Comparison of ENCODE assay signal across 16 cellular contexts in genomic region chr2:192414794-192415193, GRCh38.
"Had no signal": no experiment of that assay in that cellular context is flagged by ENCODE, and none has a peak within 500 bp of the region (broad histone marks: within the 10 kb centered on the region; RNA-seq: fewer than 3 reads in every experiment).

No MANE protein-coding gene starts in this region.

- H3K27me3 ChIP-seq: cardiac muscle cell, ovary, tibial nerve had no signal

- H3K4me3 ChIP-seq: cardiac muscle cell, ovary, tibial nerve had no signal

- H3K36me3 ChIP-seq: cardiac muscle cell, ovary, tibial nerve had no signal

- H3K4me1 ChIP-seq: tibial nerve had no signal

- FAIRE-seq: keratinocyte had no signal

- H3K27ac ChIP-seq: cardiac muscle cell, ovary, tibial nerve had no signal

- H3K9me3 ChIP-seq: tibial nerve had no signal

- DNase-seq: activated CD4-positive, alpha-beta T cell treated with anti-CD3 and anti-CD28 coated beads, Interleukin-2, amount 50 U/mL, for 48 hours; activated gamma-delta T cell treated with Interleukin-2 at 50 U/mL for 16 hours; activated T-cell treated with anti-CD3 and anti-CD28 coated beads for 4 hours; amniotic stem cell; hippocampal formation; mesendoderm; naive thymus-derived CD4-positive, alpha-beta T cell; ovary; stimulated activated CD4-positive, alpha-beta T cell treated with anti-CD3 and anti-CD28 coated beads, Interleukin-12 subunit alpha, Interleukin-12 subunit beta, amount 100 ng/mL, for 4 hours; stimulated activated CD4-positive, alpha-beta T cell treated with anti-CD3 and anti-CD28 coated beads, Interleukin-1b, Interleukin-23, amount 100 ng/mL, for 48 hours; stimulated activated CD8-positive, alpha-beta memory T cell treated with anti-CD3 and anti-CD28 coated beads, Interleukin-4, amount 100 ng/mL, for 48 hours; stimulated activated naive CD8-positive, alpha-beta T cell treated with anti-CD3 and anti-CD28 coated beads, Interleukin-15, Interleukin-2, amounts not matched to agents 100 U/mL and 50 U/mL, for 24 hours; SW 1271 had no signal

- ATAC-seq: stimulated activated naive CD8-positive, alpha-beta T cell treated with anti-CD3 and anti-CD28 coated beads, Interleukin-15, Interleukin-2, amounts not matched to agents 100 U/mL and 50 U/mL, for 24 hours had no signal
